In the genomic region with DNA sequence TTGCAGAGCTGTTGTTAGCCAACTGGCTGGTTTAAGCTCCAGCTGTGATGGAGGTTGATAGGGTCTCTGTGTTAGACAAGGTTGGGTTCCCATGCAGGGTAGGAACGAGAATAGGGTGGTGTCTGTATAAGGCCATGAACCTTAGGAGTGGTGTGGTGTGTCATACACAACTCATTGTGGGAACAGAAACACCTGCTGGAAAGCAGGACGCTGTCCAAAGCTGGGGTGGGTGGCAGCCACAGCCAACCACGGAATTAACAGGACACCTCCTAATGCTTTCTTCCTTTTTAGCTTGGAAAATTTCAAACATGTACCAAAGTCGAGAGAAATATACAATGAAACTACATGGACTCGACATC, we compare ENCODE assay signal across 18 cellular contexts.
DNase-seq lines count a peak whose midpoint lies in the region; ATAC-seq and TF ChIP-seq lines count a peak whose summit lies in the region.
"Had no signal": no experiment of that assay in that cellular context is flagged by ENCODE, and none has a peak within 500 bp of the region (broad histone marks: within the 10 kb centered on the region; RNA-seq: fewer than 3 reads in every experiment).

No MANE protein-coding gene starts in this region.

- peak overlapping the region; percentile 21; the same call in 1 of the 2 replicates for H3K27ac ChIP-seq in RWPE1
- peak overlapping the region; percentile 66 to 73 for H3K27ac ChIP-seq in testis
- H3K27ac ChIP-seq: cardiac muscle cell had no signal

- intact Hi-C loops in testis (cut with DNase I; ENCODE audit: low total_unique reads) (no loop called here), sciatic nerve (cut with DNase I) (no loop called here)

- TF ChIP-seq POLR2A in testis (IDR thresholded peaks at IDR 0.05): no peak

- CTCF ChIA-PET in RWPE1 (lab: Yijun Ruan, JAX): no interaction called here

- TF ChIP-seq CTCF in RWPE1 (conservative IDR thresholded peaks at IDR 0.05; ENCODE audit: low read depth) (no peak), testis (IDR thresholded peaks at IDR 0.05) (no peak)

- POLR2A ChIA-PET in RWPE1 (lab: Yijun Ruan, JAX; ENCODE audit: low non-redundant PET): no interaction called here

- ATAC-seq in sciatic nerve: no peak
- ATAC-seq: activated CD8-positive, alpha-beta memory T cell treated with anti-CD3 and anti-CD28 coated beads, Interleukin-2, amount 10 ng/mL, durations not matched to agents 7 days and 5 days had no signal

- H3K9me3 ChIP-seq in testis: no peaks in the 10 kb centered on the region

- WGBS in testis, 2 donors: 69 to 72% methylated on average over 5 of the region's 5 CpGs

- DNase-seq in RWPE1 (ENCODE audit: low spot score) (no peak), dermis blood vessel endothelial cell (peak; percentile 42), myocyte (ENCODE audit: low read depth) (peak; percentile 93), testis (no peak), foreskin melanocyte (no peak), sciatic nerve (ENCODE audit: low spot score) (no peak), hepatic stellate cell (ENCODE audit: low spot score) (no peak), HuH-7.5 (ENCODE audit: low spot score) (no peak)
- DNase-seq: activated CD4-positive, alpha-beta T cell treated with anti-CD3 and anti-CD28 coated beads for 48 hours; activated CD8-positive, alpha-beta memory T cell treated with anti-CD3 and anti-CD28 coated beads, Interleukin-2, amount 10 ng/mL, durations not matched to agents 7 days and 5 days; islet precursor cell; NCI-H1105 treated with DMSO at 0.1 percent for 48 hours; NCI-H2107; NCI-H510A; RPMI8226; stimulated activated CD4-positive, alpha-beta T cell treated with anti-CD3 and anti-CD28 coated beads, Interleukin-15, amount 100 ng/mL, for 24 hours; SW 1271 had no signal

- no peaks in the 10 kb centered on the region for H3K27me3 ChIP-seq in testis
- H3K27me3 ChIP-seq: cardiac muscle cell had no signal

- no peak overlapping the region for H3K4me3 ChIP-seq in testis
- H3K4me3 ChIP-seq: cardiac muscle cell had no signal

- no peaks in the 10 kb centered on the region for H3K36me3 ChIP-seq in testis (ENCODE audit: low read depth, missing control alignments)
- H3K36me3 ChIP-seq: cardiac muscle cell had no signal

- peaks cover 57% of the 10 kb centered on the region for H3K4me1 ChIP-seq in testis

Comparison
In these comparisons a context has a peak if more than half of its experiments do, and no peak if none do; other contexts are left out.
1. DNase-seq: peak in dermis blood vessel endothelial cell (single experiment) and myocyte (single experiment); none in RWPE1 (single experiment), testis (single experiment), foreskin melanocyte (single experiment), sciatic nerve (single experiment), hepatic stellate cell (single experiment) and HuH-7.5 (single experiment).